In genomic region chr9:72038890-72039410, GRCh38 we compare ENCODE assay signal across 9 cellular contexts. TPM values are rescaled to one million over a fixed set of nuclear protein-coding genes. Genes with fewer than 3 reads are reported as not detected.
A peak's percentile ranks its signal among the peaks of the same experiment; 100 is the strongest.
DNase-seq lines count a peak whose midpoint lies in the region; ATAC-seq and TF ChIP-seq lines count a peak whose summit lies in the region.
"Had no signal": no experiment of that assay in that cellular context is flagged by ENCODE, and none has a peak within 500 bp of the region (broad histone marks: within the 10 kb centered on the region; RNA-seq: fewer than 3 reads in every experiment).

No MANE protein-coding gene starts in this region.

- no peak overlapping the region for H3K4me3 Mint-ChIP-seq in activated T-cell treated with anti-CD3 and anti-CD28 coated beads, Interleukin-2, amount 50 U/mL, for 4 hours
- H3K4me3 Mint-ChIP-seq in neural progenitor cell = no peak overlapping the region
- H3K4me3 Mint-ChIP-seq: dendritic cell treated with granulocyte-macrophage colony-stimulating factor and Interleukin-4, amounts not matched to agents 40 ng/mL and 50 ng/mL, for 4 days had no signal

- H3K9ac ChIP-seq in PC-3 (ENCODE audit: low read length) = no peak overlapping the region
- H3K9ac ChIP-seq in neural progenitor cell = no peak overlapping the region

- peak; percentile 75 for ATAC-seq in GM19463 (IDR thresholded peaks at IDR 0.05; ENCODE audit: unreplicated experiment)
- ATAC-seq in PC-3 = peak; percentile 83
- ATAC-seq in activated T-cell treated with anti-CD3 and anti-CD28 coated beads, Interleukin-2, amount 50 U/mL, for 4 hours = peak; percentile 73 to 80

- CTCF ChIA-PET in PC-3 (lab: Charles Lee) = interaction anchor here (0.8 to 1.5 kb wide), 3 partner anchors 53 to 284 kb away, joined by 3 to 8 read pairs (median 4); no protein-coding TSS in a partner anchor

- H3K9me3 ChIP-seq in PC-3 (ENCODE audit: low read length) (no peaks in the 10 kb centered on the region), neural progenitor cell (ENCODE audit: low read depth) (no peaks in the 10 kb centered on the region)

- H3K4me3 ChIP-seq in PC-3 (ENCODE audit: low read length) (no peak overlapping the region), fibroblast of pulmonary artery (replicated peaks; ENCODE audit: low read depth, low read length) (no peak overlapping the region), neural progenitor cell (no peak overlapping the region)

- in situ Hi-C loops in Caki2 (cut with HindIII; ENCODE audit: low pct_unique_long_range_greater_than_20kb, low sequenced_read_pairs) = loop anchor here (25.0 kb wide), 4 partner anchors 123 to 798 kb away; no protein-coding TSS in a partner anchor

- H4K20me1 ChIP-seq in PC-3 (ENCODE audit: low read length) (no peaks in the 10 kb centered on the region), neural progenitor cell (ENCODE audit: low read depth) (no peaks in the 10 kb centered on the region)

- no peaks in the 10 kb centered on the region for H3F3A ChIP-seq in PC-3 (ENCODE audit: low read length, unreplicated experiment)
- H3F3A ChIP-seq in neural progenitor cell (ENCODE audit: low read depth) = no peaks in the 10 kb centered on the region

- no peaks in the 10 kb centered on the region for H3K36me3 ChIP-seq in PC-3 (ENCODE audit: low read depth, low read length)
- H3K36me3 ChIP-seq in neural progenitor cell = no peaks in the 10 kb centered on the region

- DNase-seq in Caki2 (ENCODE audit: low read depth) (peak; percentile 78), HPDE6-E6E7 (ENCODE audit: extremely low spot score) (peak; percentile 70), PC-3 (peak; percentile 80), fibroblast of pulmonary artery (ENCODE audit: low read depth) (peak; percentile 84), neural progenitor cell (ENCODE audit: low spot score) (peak; percentile 86), substantia nigra (lab: John Stamatoyannopoulos, UW) (peak in 46 of 49 donors; percentile 3 to 79 (median 61))
- DNase-seq in activated T-cell treated with anti-CD3 and anti-CD28 coated beads, Interleukin-2, amount 50 U/mL, for 4 hours = peak; percentile 51

- TF ChIP-seq CTCF in PC-3 (conservative IDR thresholded peaks at IDR 0.05; ENCODE audit: low read depth, low read length) (peak; percentile 81), fibroblast of pulmonary artery (IDR thresholded peaks at IDR 0.05; ENCODE audit: low read length, missing control alignments) (peak; percentile 98), neural progenitor cell (IDR thresholded peaks at IDR 0.05) (peak; percentile 93)

- intact Hi-C loops in PC-3 (cut with micrococcal nuclease) = loop anchor here (1.0 kb wide), 2 partner anchors 164 to 233 kb away; no protein-coding TSS in a partner anchor

- H3K4me2 ChIP-seq in PC-3 (ENCODE audit: low read length) (no peak overlapping the region), neural progenitor cell (no peak overlapping the region)

- H3K36me3 Mint-ChIP-seq in activated T-cell treated with anti-CD3 and anti-CD28 coated beads, Interleukin-2, amount 50 U/mL, for 4 hours (ENCODE audit: insufficient read depth) = no peaks in the 10 kb centered on the region
- H3K36me3 Mint-ChIP-seq in neural progenitor cell = no peaks in the 10 kb centered on the region

- H3K27ac ChIP-seq in PC-3 (ENCODE audit: low read length) = no peak overlapping the region
- H3K27ac ChIP-seq in neural progenitor cell = no peak overlapping the region
- no peak overlapping the region for H3K27ac ChIP-seq in substantia nigra (ENCODE audit: low read depth, low read length, poor library complexity, severe bottlenecking)

- H3K4me1 Mint-ChIP-seq in activated T-cell treated with anti-CD3 and anti-CD28 coated beads, Interleukin-2, amount 50 U/mL, for 4 hours (ENCODE audit: low read depth) = peaks cover 5% of the 10 kb centered on the region
- peaks cover 6% of the 10 kb centered on the region for H3K4me1 Mint-ChIP-seq in neural progenitor cell

- H3K9me2 ChIP-seq in PC-3 (replicated peaks; ENCODE audit: low read length) = no peaks in the 10 kb centered on the region

- H3K79me2 ChIP-seq in PC-3 (ENCODE audit: low read length) (no peaks in the 10 kb centered on the region), neural progenitor cell (ENCODE audit: low read depth) (no peaks in the 10 kb centered on the region)

- H3K4me1 ChIP-seq in PC-3 (ENCODE audit: insufficient read depth, low read length) (peaks cover 8% of the 10 kb centered on the region; the same call in 1 of the 2 replicates), neural progenitor cell (no peaks in the 10 kb centered on the region)

- H3K27me3 ChIP-seq in PC-3 (ENCODE audit: low read length) (no peaks in the 10 kb centered on the region), neural progenitor cell (no peaks in the 10 kb centered on the region)

- peaks cover 8% of the 10 kb centered on the region for H3K27me3 Mint-ChIP-seq in activated T-cell treated with anti-CD3 and anti-CD28 coated beads, Interleukin-2, amount 50 U/mL, for 4 hours (ENCODE audit: low read depth)
- H3K27me3 Mint-ChIP-seq in neural progenitor cell (ENCODE audit: insufficient read depth, low read depth) = no peaks in the 10 kb centered on the region

- no peak overlapping the region for H3K27ac Mint-ChIP-seq in neural progenitor cell
- H3K27ac Mint-ChIP-seq: dendritic cell treated with granulocyte-macrophage colony-stimulating factor and Interleukin-4, amounts not matched to agents 40 ng/mL and 50 ng/mL, for 4 days had no signal

- H2AFZ ChIP-seq in PC-3 (ENCODE audit: low read length) (no peak overlapping the region), neural progenitor cell (replicated peaks) (peak overlapping the region; percentile 85)

- no peaks in the 10 kb centered on the region for H3K9me3 Mint-ChIP-seq in activated T-cell treated with anti-CD3 and anti-CD28 coated beads, Interleukin-2, amount 50 U/mL, for 4 hours
- H3K9me3 Mint-ChIP-seq in neural progenitor cell = no peaks in the 10 kb centered on the region
- H3K9me3 Mint-ChIP-seq: dendritic cell treated with granulocyte-macrophage colony-stimulating factor and Interleukin-4, amounts not matched to agents 40 ng/mL and 50 ng/mL, for 4 days had no signal

- POLR2A ChIA-PET in PC-3 (lab: Charles Lee; ENCODE audit: unreplicated experiment) = no interaction called here

- no TSS peak for BruUV-seq in PC-3 (replicated peaks; lab: Mats Ljungman, UMichigan)

RNA-seq across cellular contexts. Expression of gene C9orf57, which starts 21.5 kb away (rescaled TPM):
- 0.78 TPM in 1 of 2 replicates, not detected in the other for total RNA-seq in Caki2 (2014; rRNA removed; shearing (Covaris generic); ENCODE audit: low replicate concordance)
- total RNA-seq in PC-3 (2014; rRNA removed) (not detected in 2 replicates), neural progenitor cell (ENCODE audit: low replicate concordance) (not detected in 2 replicates)
- not detected for total RNA-seq in activated T-cell treated with anti-CD3 and anti-CD28 coated beads, Interleukin-2, amount 50 U/mL, for 4 hours
